10 cellular contexts compared by ENCODE assay signal in the genomic region with DNA sequence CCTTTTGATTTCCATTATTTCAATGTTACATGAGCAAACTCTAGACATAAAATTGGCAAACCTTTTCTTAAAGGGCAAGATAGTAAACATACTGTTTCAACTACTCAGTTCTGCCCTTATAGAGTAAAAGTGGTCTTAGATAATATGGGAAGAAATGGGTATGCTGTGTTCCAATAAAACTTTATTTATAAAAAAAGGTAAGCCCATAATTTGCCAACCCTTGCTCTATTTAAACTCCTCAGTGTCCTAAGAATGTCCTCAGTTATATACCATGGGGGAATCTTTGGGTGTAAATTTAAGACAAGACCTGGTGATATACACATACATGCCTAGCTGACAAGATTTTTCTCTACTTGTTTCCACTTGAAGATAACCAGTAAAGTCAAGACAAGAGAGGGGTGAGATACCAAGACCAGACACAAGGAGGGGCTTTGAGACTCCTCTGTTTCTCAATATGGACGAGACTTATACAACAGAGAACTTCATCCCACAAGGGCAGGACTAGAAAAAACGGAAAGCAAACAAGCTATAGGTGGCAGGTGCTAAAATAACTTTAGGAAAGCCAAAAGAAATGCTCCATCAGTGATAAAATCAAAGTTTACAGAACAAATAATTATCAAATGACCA. TPM values are rescaled to one million over a fixed set of nuclear protein-coding genes. Genes with fewer than 3 reads are reported as not detected.
DNase-seq lines count a peak whose midpoint lies in the region; ATAC-seq and TF ChIP-seq lines count a peak whose summit lies in the region.
"Had no signal": no experiment of that assay in that cellular context is flagged by ENCODE, and none has a peak within 500 bp of the region (broad histone marks: within the 10 kb centered on the region; RNA-seq: fewer than 3 reads in every experiment).

No MANE protein-coding gene starts in this region.

- DNase-seq in D341Med (ENCODE audit: low spot score) = peak; percentile 28
- DNase-seq in HCEC 1CT = peak; percentile 13
- no peak for DNase-seq in glutamatergic neuron
- no peak for DNase-seq in NCI-H2081 (lab: John Stamatoyannopoulos, UW)
- DNase-seq in thyroid gland = no peak
- DNase-seq in activated CD4-positive, alpha-beta T cell treated with anti-CD3 and anti-CD28 coated beads, Interleukin-2, amount 50 U/mL, for 4 hours = no peak
- DNase-seq: activated CD4-positive, alpha-beta T cell treated with anti-CD3 and anti-CD28 coated beads for 36 hours; NCI-H446 treated with DMSO at 0.1 percent for 48 hours had no signal

- H3K4me1 Mint-ChIP-seq in glutamatergic neuron (ENCODE audit: low read depth, unreplicated experiment) = no peaks in the 10 kb centered on the region

- no peaks in the 10 kb centered on the region for H3K36me3 ChIP-seq in thyroid gland

- TF ChIP-seq CTCF in glutamatergic neuron (IDR thresholded peaks at IDR 0.05; ENCODE audit: partially characterized antibody, unreplicated experiment) (peak; percentile 38), thyroid gland (IDR thresholded peaks at IDR 0.05) (no peak)

- H3K36me3 Mint-ChIP-seq in glutamatergic neuron (ENCODE audit: unreplicated experiment) = peaks cover 6% of the 10 kb centered on the region

- no peaks in the 10 kb centered on the region for H3K9me3 Mint-ChIP-seq in glutamatergic neuron (ENCODE audit: unreplicated experiment)

- no peak overlapping the region for H3K27ac Mint-ChIP-seq in glutamatergic neuron (ENCODE audit: unreplicated experiment)
- H3K27ac Mint-ChIP-seq: activated CD4-positive, alpha-beta T cell treated with anti-CD3 and anti-CD28 coated beads for 36 hours had no signal

- WGBS in thyroid gland, 2 donors = 76 to 82% methylated on average over 2 of the region's 2 CpGs

- peaks cover 0 to 12% of the 10 kb centered on the region in 2 donors for H3K4me1 ChIP-seq in thyroid gland

- no peaks in the 10 kb centered on the region for H3K27me3 ChIP-seq in thyroid gland

- H3K27me3 Mint-ChIP-seq in glutamatergic neuron (ENCODE audit: unreplicated experiment) = no peaks in the 10 kb centered on the region
- H3K27me3 Mint-ChIP-seq: activated CD4-positive, alpha-beta T cell treated with anti-CD3 and anti-CD28 coated beads for 36 hours had no signal

- H3K4me3 Mint-ChIP-seq in glutamatergic neuron (ENCODE audit: unreplicated experiment) = no peak overlapping the region
- H3K4me3 Mint-ChIP-seq: activated CD4-positive, alpha-beta T cell treated with anti-CD3 and anti-CD28 coated beads for 36 hours had no signal

- no peak overlapping the region for H3K4me3 ChIP-seq in thyroid gland (replicated peaks in 1 of 3)

- TF ChIP-seq POLR2A in thyroid gland (IDR thresholded peaks at IDR 0.05) = no peak

- H3K27ac ChIP-seq in thyroid gland = no peak overlapping the region

- intact Hi-C loops in thyroid gland (cut with DNase I) = no loop called here

- ATAC-seq in SK-N-SH treated with all-trans-retinoic acid at 6 μM for 48 hours (peak; percentile 63; the same call in 2 of the 3 replicates), GM18519 (IDR thresholded peaks at IDR 0.05; ENCODE audit: low FRiP score, unreplicated experiment) (no peak)
- ATAC-seq: activated CD4-positive, alpha-beta T cell treated with anti-CD3 and anti-CD28 coated beads for 36 hours had no signal

- H3K9me3 ChIP-seq in thyroid gland = no peaks in the 10 kb centered on the region

TF ChIP-seq in SK-N-SH treated with all-trans-retinoic acid at 6 μM for 48 hours, 23 proteins besides CTCF, POLR2A, EP300 and RAD21:
- no peak for TF ChIP-seq OSR1 (CRISPR knock-in tag; IDR thresholded peaks at IDR 0.05)
- TF ChIP-seq ISL1 (CRISPR knock-in tag; IDR thresholded peaks at IDR 0.05) = no peak
- no peak for TF ChIP-seq ZNF70 (CRISPR knock-in tag; IDR thresholded peaks at IDR 0.05)
- TF ChIP-seq ZNF565 (CRISPR knock-in tag; conservative IDR thresholded peaks at IDR 0.05; ENCODE audit: low read depth) = no peak
- TF ChIP-seq POU6F1 (CRISPR knock-in tag; IDR thresholded peaks at IDR 0.05; ENCODE audit: borderline replicate concordance, low read depth) = no peak
- TF ChIP-seq ZNF8 (CRISPR knock-in tag; IDR thresholded peaks at IDR 0.05) = no peak
- no peak for TF ChIP-seq RARB (CRISPR knock-in tag; IDR thresholded peaks at IDR 0.05)
- TF ChIP-seq ARNTL (CRISPR knock-in tag; IDR thresholded peaks at IDR 0.05; ENCODE audit: borderline replicate concordance, low read depth) = no peak
- TF ChIP-seq, protein P1, sequence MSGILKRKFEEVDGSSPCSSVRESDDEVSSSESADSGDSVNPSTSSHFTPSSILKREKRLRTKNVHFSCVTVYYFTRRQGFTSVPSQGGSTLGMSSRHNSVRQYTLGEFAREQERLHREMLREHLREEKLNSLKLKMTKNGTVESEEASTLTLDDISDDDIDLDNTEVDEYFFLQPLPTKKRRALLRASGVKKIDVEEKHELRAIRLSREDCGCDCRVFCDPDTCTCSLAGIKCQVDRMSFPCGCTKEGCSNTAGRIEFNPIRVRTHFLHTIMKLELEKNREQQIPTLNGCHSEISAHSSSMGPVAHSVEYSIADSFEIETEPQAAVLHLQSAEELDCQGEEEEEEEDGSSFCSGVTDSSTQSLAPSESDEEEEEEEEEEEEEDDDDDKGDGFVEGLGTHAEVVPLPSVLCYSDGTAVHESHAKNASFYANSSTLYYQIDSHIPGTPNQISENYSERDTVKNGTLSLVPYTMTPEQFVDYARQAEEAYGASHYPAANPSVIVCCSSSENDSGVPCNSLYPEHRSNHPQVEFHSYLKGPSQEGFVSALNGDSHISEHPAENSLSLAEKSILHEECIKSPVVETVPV (CRISPR knock-in tag; IDR thresholded peaks at IDR 0.05) = no peak
- no peak for TF ChIP-seq TSHZ2 (CRISPR knock-in tag; IDR thresholded peaks at IDR 0.05)
- TF ChIP-seq SNAI2 (CRISPR knock-in tag; IDR thresholded peaks at IDR 0.05) = no peak
- TF ChIP-seq TCF4 (CRISPR knock-in tag; IDR thresholded peaks at IDR 0.05; ENCODE audit: borderline replicate concordance) = no peak
- no peak for TF ChIP-seq ESRRG (CRISPR knock-in tag; IDR thresholded peaks at IDR 0.05)
- no peak for TF ChIP-seq ZC3H10 (CRISPR knock-in tag; IDR thresholded peaks at IDR 0.05)
- TF ChIP-seq TOX (CRISPR knock-in tag; IDR thresholded peaks at IDR 0.05; ENCODE audit: borderline replicate concordance) = no peak
TF ChIP-seq in SK-N-SH treated with all-trans-retinoic acid at 6 μM for 48 hours: peak in this region for 0.

RNA-seq across cellular contexts. Expression of gene SNX3, which starts 10.5 kb away (rescaled TPM):
- total RNA-seq in glutamatergic neuron (ENCODE audit: unreplicated experiment) (66.2 TPM), thyroid gland (100 to 1,000 TPM in 3 of 4 donors, 10 to 100 TPM in 1; 97.5 to 208 (median 132) TPM)

RNA-seq across cellular contexts. Expression of gene AFG1L, which starts 44.5 kb away (rescaled TPM):
- 9.4 TPM for total RNA-seq in glutamatergic neuron (ENCODE audit: unreplicated experiment)
- 1 to 10 TPM; 6.7 to 8.6 (median 7.4) TPM for total RNA-seq in thyroid gland

Comparison
In these comparisons a context has a peak if more than half of its experiments do, and no peak if none do; other contexts are left out.
1. DNase-seq: peak in D341Med (single experiment) and HCEC 1CT (single experiment); none in glutamatergic neuron (single experiment), NCI-H2081 (0 of 2), thyroid gland (0 of 2) and activated CD4-positive, alpha-beta T cell treated with anti-CD3 and anti-CD28 coated beads, Interleukin-2, amount 50 U/mL, for 4 hours (0 of 2).